Comparison of ENCODE assay signal across 2 cellular contexts in genomic region chr15:66359740-66360139, GRCh38.
TF ChIP-seq lines count a peak whose summit lies in the region.

No MANE protein-coding gene starts in this region.

TF ChIP-seq in GM23338, 12 proteins besides CTCF, POLR2A, EP300 and RAD21:
- TF ChIP-seq EZH2phosphoT487 (IDR thresholded peaks at IDR 0.05; ENCODE audit: unreplicated experiment), result no peak
- no peak for TF ChIP-seq JUNB (IDR thresholded peaks at IDR 0.05; ENCODE audit: unreplicated experiment)
- TF ChIP-seq POLR2AphosphoS5 (IDR thresholded peaks at IDR 0.05; ENCODE audit: low read depth), result no peak
- TF ChIP-seq EZH2 (IDR thresholded peaks at IDR 0.05; ENCODE audit: low read depth, unreplicated experiment), result no peak
- no peak for TF ChIP-seq ZNF462 (CRISPR knock-in tag; IDR thresholded peaks at IDR 0.05)
- TF ChIP-seq REST (IDR thresholded peaks at IDR 0.05; ENCODE audit: unreplicated experiment), result no peak
- no peak for TF ChIP-seq NANOG (IDR thresholded peaks at IDR 0.05; ENCODE audit: borderline replicate concordance)
- no peak for TF ChIP-seq ETS1 (IDR thresholded peaks at IDR 0.05)
- no peak for TF ChIP-seq ZNF114 (CRISPR knock-in tag; IDR thresholded peaks at IDR 0.05)
- no peak for TF ChIP-seq CREB1 (CRISPR knock-in tag; IDR thresholded peaks at IDR 0.05; ENCODE audit: low read depth)
- TF ChIP-seq STAT1 (IDR thresholded peaks at IDR 0.05; ENCODE audit: unreplicated experiment), result no peak
- TF ChIP-seq ZNF331 (CRISPR knock-in tag; IDR thresholded peaks at IDR 0.05; ENCODE audit: low read depth), result no peak

TF ChIP-seq in HepG2, 621 proteins besides CTCF, POLR2A, EP300 and RAD21 (continues in another document):
- TF ChIP-seq KMT2A (CRISPR knock-in tag; IDR thresholded peaks at IDR 0.05) (no peak), PATZ1 (CRISPR knock-in tag; IDR thresholded peaks at IDR 0.05) (no peak), RFXANK (CRISPR knock-in tag; IDR thresholded peaks at IDR 0.05) (no peak), TSC22D2 (CRISPR knock-in tag; IDR thresholded peaks at IDR 0.05; ENCODE audit: borderline replicate concordance) (no peak), KAT7 (CRISPR knock-in tag; IDR thresholded peaks at IDR 0.05; ENCODE audit: borderline replicate concordance) (no peak), FOXO1 (CRISPR knock-in tag; IDR thresholded peaks at IDR 0.05) (no peak), RXRB (CRISPR knock-in tag; IDR thresholded peaks at IDR 0.05; ENCODE audit: borderline replicate concordance) (no peak), ZNF275 (CRISPR knock-in tag; IDR thresholded peaks at IDR 0.05; ENCODE audit: borderline replicate concordance) (no peak), ZNF615 (CRISPR knock-in tag; IDR thresholded peaks at IDR 0.05; ENCODE audit: borderline replicate concordance) (no peak), MIER3 (CRISPR knock-in tag; IDR thresholded peaks at IDR 0.05; ENCODE audit: borderline replicate concordance) (no peak), ZNF251 (CRISPR knock-in tag; IDR thresholded peaks at IDR 0.05) (no peak), SRSF9 (IDR thresholded peaks at IDR 0.05; ENCODE audit: borderline replicate concordance, insufficient read depth, low read depth, low read length, poor library complexity, severe bottlenecking) (no peak), SAP130 (CRISPR knock-in tag; IDR thresholded peaks at IDR 0.05; ENCODE audit: low read depth) (peak; percentile 39; the same call in 1 of the 2 replicates), JDP2 (CRISPR knock-in tag; IDR thresholded peaks at IDR 0.05; ENCODE audit: borderline replicate concordance) (no peak), TFAP4 (IDR thresholded peaks at IDR 0.05; ENCODE audit: borderline replicate concordance, low read depth) (peak; percentile 35; the same call in 1 of the 2 replicates), SALL2 (CRISPR knock-in tag; IDR thresholded peaks at IDR 0.05) (no peak), PLSCR1 (CRISPR knock-in tag; IDR thresholded peaks at IDR 0.05; ENCODE audit: borderline replicate concordance) (no peak), RFX3 (CRISPR knock-in tag; IDR thresholded peaks at IDR 0.05) (no peak), ZNF354B (CRISPR knock-in tag; IDR thresholded peaks at IDR 0.05) (no peak), POLR2AphosphoS5 (IDR thresholded peaks at IDR 0.05; ENCODE audit: low read depth, low read length) (no peak), RARA (CRISPR knock-in tag; IDR thresholded peaks at IDR 0.05) (peak; percentile 79), ZNF841 (CRISPR knock-in tag; IDR thresholded peaks at IDR 0.05; ENCODE audit: borderline replicate concordance) (no peak), DNMT3B (CRISPR knock-in tag; conservative IDR thresholded peaks at IDR 0.05) (no peak), IKZF1 (IDR thresholded peaks at IDR 0.05) (no peak), ZNF577 (CRISPR knock-in tag; IDR thresholded peaks at IDR 0.05; ENCODE audit: borderline replicate concordance, low read depth) (no peak), ZSCAN12 (CRISPR knock-in tag; IDR thresholded peaks at IDR 0.05) (no peak), GATAD1 (CRISPR knock-in tag; IDR thresholded peaks at IDR 0.05) (no peak), ZNF646 (CRISPR knock-in tag; IDR thresholded peaks at IDR 0.05) (no peak), TRAFD1 (CRISPR knock-in tag; IDR thresholded peaks at IDR 0.05; ENCODE audit: borderline replicate concordance) (no peak), ZBTB3 (CRISPR knock-in tag; IDR thresholded peaks at IDR 0.05; ENCODE audit: borderline replicate concordance, low read depth) (no peak), JUND (CRISPR knock-in tag; IDR thresholded peaks at IDR 0.05) (0 out of 2 replicates have a peak, but pooled peaks have one; percentile 43), HOXA5 (CRISPR knock-in tag; IDR thresholded peaks at IDR 0.05) (no peak), BHLHE40 (IDR thresholded peaks at IDR 0.05; ENCODE audit: low read length) (peak; percentile 47; the same call in 1 of the 2 replicates), PHF8 (CRISPR knock-in tag; IDR thresholded peaks at IDR 0.05) (no peak), XRCC5 (optimal IDR thresholded peaks at IDR 0.05; ENCODE audit: low read length) (no peak), RCOR2 (CRISPR knock-in tag; IDR thresholded peaks at IDR 0.05) (no peak), NR1H2 (CRISPR knock-in tag; IDR thresholded peaks at IDR 0.05; ENCODE audit: borderline replicate concordance, low read depth) (no peak), ZBTB26 (CRISPR knock-in tag; IDR thresholded peaks at IDR 0.05; ENCODE audit: borderline replicate concordance) (no peak), NR2F2 (IDR thresholded peaks at IDR 0.05; ENCODE audit: borderline replicate concordance, low read depth) (no peak), ZNF629 (CRISPR knock-in tag; conservative IDR thresholded peaks at IDR 0.05) (no peak), ATF4 (CRISPR knock-in tag; IDR thresholded peaks at IDR 0.05) (no peak), IRF9 (CRISPR knock-in tag; IDR thresholded peaks at IDR 0.05; ENCODE audit: borderline replicate concordance) (no peak), ZNF691 (CRISPR knock-in tag; IDR thresholded peaks at IDR 0.05; ENCODE audit: borderline replicate concordance, low read depth) (no peak)
